1 cellular context compared by ENCODE assay signal in the genomic region with DNA sequence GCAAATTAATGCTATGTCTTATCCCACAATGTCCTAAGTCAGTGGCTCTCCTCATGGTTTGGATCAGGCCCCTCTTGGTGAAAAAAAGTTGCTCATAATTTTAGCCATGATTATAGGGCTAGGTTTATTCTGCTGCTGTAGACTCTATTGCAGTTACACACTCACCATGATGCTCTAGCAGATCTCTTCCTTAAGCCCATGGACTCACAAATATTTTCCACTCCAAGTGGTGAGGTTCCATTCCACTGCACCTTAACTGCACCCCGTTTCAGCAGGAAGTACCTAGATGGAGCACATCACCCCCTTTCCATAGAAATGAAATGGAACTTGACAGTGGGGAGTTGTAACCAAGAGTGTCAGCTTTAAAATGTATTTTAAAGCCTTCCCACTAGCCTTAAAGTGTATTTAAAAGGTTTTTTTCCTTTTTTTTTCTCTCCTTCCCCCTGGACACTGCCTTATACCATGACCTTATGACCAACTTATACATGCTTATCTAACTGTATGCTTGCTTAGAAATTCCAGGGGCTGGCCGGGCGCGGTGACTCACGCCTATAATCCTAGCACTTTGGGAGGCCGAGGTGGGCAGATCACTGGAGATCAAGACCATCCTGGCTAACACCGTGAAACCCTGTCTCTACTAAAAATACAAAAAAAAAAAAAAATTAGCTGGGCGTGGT.
A peak's percentile ranks its signal among the peaks of the same experiment; 100 is the strongest.
TF ChIP-seq lines count a peak whose summit lies in the region.

No MANE protein-coding gene starts in this region.

TF ChIP-seq in A549, 52 proteins besides CTCF, POLR2A, EP300 and RAD21 (continued from another document):
- TF ChIP-seq, protein P1, sequence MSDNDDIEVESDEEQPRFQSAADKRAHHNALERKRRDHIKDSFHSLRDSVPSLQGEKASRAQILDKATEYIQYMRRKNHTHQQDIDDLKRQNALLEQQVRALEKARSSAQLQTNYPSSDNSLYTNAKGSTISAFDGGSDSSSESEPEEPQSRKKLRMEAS (IDR thresholded peaks at IDR 0.05), result peak; percentile 54; the same call in 1 of the 2 replicates
- TF ChIP-seq FOSL2 (IDR thresholded peaks at IDR 0.05) (0 out of 2 replicates have a peak, but pooled peaks have one; percentile 34), FOSL2 (CRISPR knock-in tag; IDR thresholded peaks at IDR 0.05) (peak; percentile 84)
